ENCODE assay signal across 11 cellular contexts in the genomic region with DNA sequence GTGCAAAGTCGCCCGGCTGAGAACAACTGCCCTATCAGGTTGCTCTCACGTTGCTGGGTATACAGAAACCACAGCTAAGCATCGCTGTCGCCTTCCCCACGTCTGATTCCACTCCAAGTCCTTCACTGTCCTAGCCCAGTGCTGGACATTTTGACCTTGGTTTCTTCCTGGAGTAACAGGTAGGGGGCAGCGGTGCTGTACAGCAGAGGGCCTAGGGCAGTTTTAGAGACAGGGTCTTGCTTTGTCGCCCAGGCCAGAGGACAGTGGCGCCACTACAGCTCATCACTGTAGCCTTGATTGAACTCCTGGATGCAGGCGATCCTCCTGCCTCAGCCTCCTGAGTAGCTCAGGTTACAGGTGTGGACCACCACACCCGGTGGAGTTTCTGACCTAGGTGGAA. TPM values are rescaled to one million over a fixed set of nuclear protein-coding genes. Genes with fewer than 3 reads are reported as not detected.
DNase-seq lines count a peak whose midpoint lies in the region; ATAC-seq, FAIRE-seq and TF ChIP-seq lines count a peak whose summit lies in the region.
"Had no signal": no experiment of that assay in that cellular context is flagged by ENCODE, and none has a peak within 500 bp of the region (broad histone marks: within the 10 kb centered on the region; RNA-seq: fewer than 3 reads in every experiment).

No MANE protein-coding gene starts in this region.

- no peak overlapping the region for H3K4me3 ChIP-seq in GM12878
- no peak overlapping the region for H3K4me3 ChIP-seq in right lobe of liver
- H3K4me3 ChIP-seq: stomach had no signal

- H3K79me2 ChIP-seq in GM12878 (ENCODE audit: control insufficient read depth, insufficient read depth, low read length) = no peaks in the 10 kb centered on the region

- TF ChIP-seq POLR2A in GM12878 (IDR thresholded peaks at IDR 0.05; ENCODE audit: low read depth, low read length) (no peak), right lobe of liver (IDR thresholded peaks at IDR 0.05) (no peak)

- no peak for FAIRE-seq in GM12878 (lab: Jason Lieb, UNC)

- ATAC-seq in GM12878 (peak; percentile 25; the same call in 1 of the 3 replicates), right lobe of liver (no peak), HG03039 (IDR thresholded peaks at IDR 0.05; ENCODE audit: unreplicated experiment) (no peak)
- ATAC-seq: left lobe of liver had no signal

- 85% methylated on average over 11 of the region's 11 CpGs for WGBS in GM12878 (ENCODE audit: insufficient coverage, insufficient replicate concordance, low lambda C conversion rate, missing lambda C conversion rate)
- WGBS in right lobe of liver (ENCODE audit: insufficient coverage, low coverage, low lambda C conversion rate, missing lambda C conversion rate) = no CpG with 5 or more reads among the region's 11 CpGs

- in situ Hi-C loops in GM12878 (cut with MboI) = no loop called here

- peak; percentile 21 to 33 (median 25); a peak in 3 of 6 replicates for TF ChIP-seq CTCF in GM12878 (IDR thresholded peaks at IDR 0.05 in 2 of 3, conservative IDR thresholded peaks at IDR 0.05 in 1 of 3; ENCODE audit: control insufficient read depth in 2 of 3, extremely low read depth in 1 of 3, insufficient read depth in 1 of 3, low read depth in 3 of 3, low read length in 3 of 3)
- peak; percentile 21 to 38 (median 30) for TF ChIP-seq CTCF in right lobe of liver (IDR thresholded peaks at IDR 0.05)

- DNase-seq in CD1c-positive myeloid dendritic cell (ENCODE audit: extremely low spot score) (peak; percentile 22), HT-29 (ENCODE audit: low spot score) (peak; percentile 33), GM12878 (ENCODE audit: low read depth, low spot score) (no peak), right lobe of liver (no peak), NCI-H146 (lab: John Stamatoyannopoulos, UW) (no peak), OCI-M2 (lab: John Stamatoyannopoulos, UW; ENCODE audit: unreplicated experiment) (no peak), T-helper 9 cell (no peak)

- intact Hi-C loops in GM12878 (cut with micrococcal nuclease; ENCODE audit: unreplicated experiment) = no loop called here
- intact Hi-C loops in right lobe of liver (cut with DNase I) = no loop called here

- peak; percentile 21; the same call in 1 of the 2 replicates for TF ChIP-seq RAD21 in GM12878 (IDR thresholded peaks at IDR 0.05; ENCODE audit: insufficient read depth, low read depth, low read length)

- RAD21 ChIA-PET in GM12878 (lab: Charles Lee; ENCODE audit: unreplicated experiment) = no interaction called here

- H3K36me3 ChIP-seq in GM12878 (ENCODE audit: control insufficient read depth in 2 of 2, insufficient read depth in 2 of 2, low read length in 1 of 2) = peaks cover 0 to 12% of the 10 kb centered on the region in 2 experiments; a peak in 3 of 4 replicates
- peaks cover 0 to 8% (median 2%) of the 10 kb centered on the region in 4 donors for H3K36me3 ChIP-seq in right lobe of liver

- H3K4me2 ChIP-seq in GM12878 (ENCODE audit: control insufficient read depth, insufficient read depth) = no peak overlapping the region

- H3K27me3 ChIP-seq in GM12878 (replicated peaks in 1 of 2; ENCODE audit: control insufficient read depth in 2 of 2, insufficient read depth in 2 of 2, low read length in 1 of 2) = no peaks in the 10 kb centered on the region
- no peaks in the 10 kb centered on the region for H3K27me3 ChIP-seq in right lobe of liver
- H3K27me3 ChIP-seq: stomach had no signal

- SMC1A ChIA-PET in GM12878 (lab: Charles Lee; ENCODE audit: uncharacterized antibody, unreplicated experiment) = interaction anchor here (1.6 kb wide), 1 partner anchor 48 kb away, joined by 3 read pairs; no protein-coding TSS in a partner anchor

- no peaks in the 10 kb centered on the region for H4K20me1 ChIP-seq in GM12878 (ENCODE audit: control insufficient read depth, insufficient read depth)

- POLR2A ChIA-PET in GM12878 (lab: Charles Lee) = interaction anchor here (0.9 to 1.1 kb wide), 2 partner anchors 9 to 17 kb away, joined by 4 to 5 read pairs; a partner anchor contains a TSS

- CTCF ChIA-PET in GM12878 (lab: Yijun Ruan, JAX) = interaction anchor here (0.9 to 2.5 kb wide), 5 partner anchors 10 to 50 kb away, joined by 3 to 16 read pairs (median 5); a partner anchor contains a TSS

- H3K27ac ChIP-seq in GM12878 (ENCODE audit: control insufficient read depth, insufficient read depth) (no peak overlapping the region), right lobe of liver (no peak overlapping the region)

- no peak overlapping the region for H2AFZ ChIP-seq in GM12878 (ENCODE audit: control insufficient read depth, low read depth, low read length)

- H3K4me1 ChIP-seq in GM12878 (ENCODE audit: control insufficient read depth, insufficient read depth, low read length) (no peaks in the 10 kb centered on the region), right lobe of liver (peaks cover 0 to 43% (median 19%) of the 10 kb centered on the region in 4 donors)

- H3K9ac ChIP-seq in GM12878 (ENCODE audit: control insufficient read depth, insufficient read depth, low read length) = no peak overlapping the region

- BruUV-seq in GM12878 (replicated peaks; lab: Mats Ljungman, UMichigan) = no TSS peak

- TF ChIP-seq EP300 in GM12878 (IDR thresholded peaks at IDR 0.05; ENCODE audit: borderline replicate concordance in 1 of 2, control insufficient read depth in 1 of 2, low read depth in 2 of 2, low read length in 2 of 2) = no peak

- no peaks in the 10 kb centered on the region for H3K9me3 ChIP-seq in GM12878 (replicated peaks; ENCODE audit: control insufficient read depth, insufficient read depth, low read length)
- no peaks in the 10 kb centered on the region for H3K9me3 ChIP-seq in right lobe of liver
- H3K9me3 ChIP-seq: stomach had no signal

RNA-seq across cellular contexts. Expression of a gene that starts 2.6 kb away (rescaled TPM):
- total RNA-seq in HT-29 (2014; rRNA removed; shearing (Covaris generic)) = 14.7 and 15.1 TPM in 2 replicates
- total RNA-seq in GM12878 (2013; cell fraction: nucleolus; rRNA removed) = 24.4 and 25.6 TPM in 2 replicates
- total RNA-seq in GM12878 (2014; rRNA removed) (6.5 and 7.6 TPM in 2 replicates), GM12878 (2014; rRNA removed; fragmentation: Illumina TruSeq; extraction: Trizol) (3.8 and 4.7 TPM in 2 replicates), GM12878 (2021) (8.3 and 8.7 TPM in 2 replicates), right lobe of liver (10 to 100 TPM in 2 of 6 experiments, 1 to 10 TPM in 4; 5.9 to 10.8 (median 9.2) TPM)
- 2.1 TPM for polyA plus RNA-seq in GM12878 (2011; ENCODE audit: low read depth)
- polyA plus RNA-seq in GM12878 (2011; rRNA removed) (7.5 and 10.0 TPM in 2 replicates), GM12878 (2014; fragmentation: Illumina TruSeq; extraction: Trizol) (3.9 and 7.0 TPM in 2 replicates), GM12878 (2014; fragmentation: Nextera tagmentation; extraction: Ambion mirVana) (1 to 10 TPM in 1 of 2 experiments, under 1 TPM in 1; 0.47 to 1.1 TPM), GM12878 (2014; rRNA removed) (15.0 and 15.9 TPM in 2 replicates), GM12878 (2016; fragmentation: Nextera tagmentation; extraction: Ambion mirVana) (1 to 10 TPM; 4.4 to 6.2 TPM)
- polyA plus RNA-seq in GM12878 (2011; cell fraction: cytosol; rRNA removed) = 10.4 and 13.8 TPM in 2 replicates
- polyA plus RNA-seq in GM12878 (2011; cell fraction: nucleus; rRNA removed) = 72.8 and 78.5 TPM in 2 replicates
- 5.6 and 8.8 TPM in 2 replicates for polyA plus RNA-seq in GM12878 (2012)
- 4.4 and 8.8 TPM in 2 replicates for polyA minus RNA-seq in GM12878 (2011; rRNA and poly(A)+ RNA removed)
- 1.4 and 2.9 TPM in 2 replicates for polyA minus RNA-seq in GM12878 (2011; cell fraction: cytosol; rRNA and poly(A)+ RNA removed)
- 11.8 and 14.1 TPM in 2 replicates for polyA minus RNA-seq in GM12878 (2011; cell fraction: nucleus; rRNA and poly(A)+ RNA removed)

RNA-seq across cellular contexts. Expression of a gene that starts 9.8 kb away (rescaled TPM):
- 377 and 384 TPM in 2 replicates for total RNA-seq in HT-29 (2014; rRNA removed; shearing (Covaris generic))
- total RNA-seq in GM12878 (2013; cell fraction: nucleolus; rRNA removed) = 56.3 and 63.6 TPM in 2 replicates
- total RNA-seq in GM12878 (2014; rRNA removed) = 109 and 116 TPM in 2 replicates
- total RNA-seq in GM12878 (2014; rRNA removed; fragmentation: Illumina TruSeq; extraction: Trizol) = 97.9 and 103 TPM in 2 replicates
- 104 and 110 TPM in 2 replicates for total RNA-seq in GM12878 (2021)
- polyA plus RNA-seq in GM12878 (2011; ENCODE audit: low read depth) = 63.8 TPM
- polyA plus RNA-seq in GM12878 (2011; rRNA removed) = 66.1 and 95.5 TPM in 2 replicates
- polyA plus RNA-seq in GM12878 (2011; cell fraction: cytosol; rRNA removed) = 159 and 194 TPM in 2 replicates
- polyA plus RNA-seq in GM12878 (2011; cell fraction: nucleus; rRNA removed) = 109 and 149 TPM in 2 replicates
- polyA plus RNA-seq in GM12878 (2012) = 81.7 and 82.3 TPM in 2 replicates
- polyA plus RNA-seq in GM12878 (2014; fragmentation: Illumina TruSeq; extraction: Trizol) = 52.1 and 105 TPM in 2 replicates
- 10 to 100 TPM; 83.4 to 88.5 TPM for polyA plus RNA-seq in GM12878 (2014; fragmentation: Nextera tagmentation; extraction: Ambion mirVana)
- 127 and 141 TPM in 2 replicates for polyA plus RNA-seq in GM12878 (2014; rRNA removed)
- polyA plus RNA-seq in GM12878 (2016; fragmentation: Nextera tagmentation; extraction: Ambion mirVana) = 100 to 1,000 TPM; 147 to 149 TPM
- polyA minus RNA-seq in GM12878 (2011; rRNA and poly(A)+ RNA removed) = 40.2 and 60.9 TPM in 2 replicates
- 12.0 and 13.8 TPM in 2 replicates for polyA minus RNA-seq in GM12878 (2011; cell fraction: cytosol; rRNA and poly(A)+ RNA removed)
- 17.7 and 23.1 TPM in 2 replicates for polyA minus RNA-seq in GM12878 (2011; cell fraction: nucleus; rRNA and poly(A)+ RNA removed)
- total RNA-seq in right lobe of liver = 100 to 1,000 TPM; 105 to 228 (median 134) TPM

RNA-seq across cellular contexts. Expression of a gene that starts 17.1 kb away (rescaled TPM):
- 180 and 189 TPM in 2 replicates for total RNA-seq in HT-29 (2014; rRNA removed; shearing (Covaris generic))
- 21.2 and 22.4 TPM in 2 replicates for total RNA-seq in GM12878 (2013; cell fraction: nucleolus; rRNA removed)
- total RNA-seq in GM12878 (2014; rRNA removed) (78.6 and 79.2 TPM in 2 replicates), GM12878 (2014; rRNA removed; fragmentation: Illumina TruSeq; extraction: Trizol) (32.5 and 33.9 TPM in 2 replicates), GM12878 (2021) (51.8 and 55.2 TPM in 2 replicates), right lobe of liver (100 to 1,000 TPM in 4 of 6 experiments, 10 to 100 TPM in 2; 68.3 to 159 (median 111) TPM)
- 19.0 TPM for polyA plus RNA-seq in GM12878 (2011; ENCODE audit: low read depth)
- polyA plus RNA-seq in GM12878 (2011; rRNA removed) (19.2 and 25.7 TPM in 2 replicates), GM12878 (2014; fragmentation: Illumina TruSeq; extraction: Trizol) (7.6 and 30.2 TPM in 2 replicates), GM12878 (2014; fragmentation: Nextera tagmentation; extraction: Ambion mirVana) (10 to 100 TPM in 1 of 2 experiments, 1 to 10 TPM in 1; 3.8 to 14.9 TPM), GM12878 (2014; rRNA removed) (71.4 and 75.9 TPM in 2 replicates), GM12878 (2016; fragmentation: Nextera tagmentation; extraction: Ambion mirVana) (10 to 100 TPM; 77.7 to 78.4 TPM)
- 45.7 and 46.3 TPM in 2 replicates for polyA plus RNA-seq in GM12878 (2011; cell fraction: cytosol; rRNA removed)
- 28.0 and 28.9 TPM in 2 replicates for polyA plus RNA-seq in GM12878 (2011; cell fraction: nucleus; rRNA removed)
- 43.7 and 46.4 TPM in 2 replicates for polyA plus RNA-seq in GM12878 (2012)
- 6.5 and 20.0 TPM in 2 replicates for polyA minus RNA-seq in GM12878 (2011; rRNA and poly(A)+ RNA removed)
- 10.8 and 13.8 TPM in 2 replicates for polyA minus RNA-seq in GM12878 (2011; cell fraction: cytosol; rRNA and poly(A)+ RNA removed)
- 4.0 and 9.8 TPM in 2 replicates for polyA minus RNA-seq in GM12878 (2011; cell fraction: nucleus; rRNA and poly(A)+ RNA removed)

RNA-seq across cellular contexts. Expression of a gene that starts 17.7 kb away (rescaled TPM):
- total RNA-seq in HT-29 (2014; rRNA removed; shearing (Covaris generic)) = 245 and 252 TPM in 2 replicates
- 64.1 and 64.5 TPM in 2 replicates for total RNA-seq in GM12878 (2013; cell fraction: nucleolus; rRNA removed)
- total RNA-seq in GM12878 (2014; rRNA removed) (12.4 and 13.5 TPM in 2 replicates), GM12878 (2014; rRNA removed; fragmentation: Illumina TruSeq; extraction: Trizol) (5.3 and 9.2 TPM in 2 replicates), GM12878 (2021) (25.0 and 27.8 TPM in 2 replicates), right lobe of liver (10 to 100 TPM; 41.7 to 57.5 (median 54.3) TPM)
- polyA plus RNA-seq in GM12878 (2011; ENCODE audit: low read depth) = 10.5 TPM
- polyA plus RNA-seq in GM12878 (2011; rRNA removed) (15.2 and 17.3 TPM in 2 replicates), GM12878 (2014; fragmentation: Illumina TruSeq; extraction: Trizol) (7.7 and 14.6 TPM in 2 replicates), GM12878 (2014; fragmentation: Nextera tagmentation; extraction: Ambion mirVana) (1 to 10 TPM in 1 of 2 experiments, under 1 TPM in 1; 0.53 to 3.2 TPM), GM12878 (2014; rRNA removed) (15.6 and 20.0 TPM in 2 replicates), GM12878 (2016; fragmentation: Nextera tagmentation; extraction: Ambion mirVana) (10 to 100 TPM; 19.6 to 23.0 TPM)
- polyA plus RNA-seq in GM12878 (2011; cell fraction: cytosol; rRNA removed) = 25.7 and 29.6 TPM in 2 replicates
- polyA plus RNA-seq in GM12878 (2011; cell fraction: nucleus; rRNA removed) = 83.0 and 97.3 TPM in 2 replicates
- 26.0 and 27.8 TPM in 2 replicates for polyA plus RNA-seq in GM12878 (2012)
- polyA minus RNA-seq in GM12878 (2011; rRNA and poly(A)+ RNA removed) = 10.1 and 21.9 TPM in 2 replicates
- 9.5 and 12.3 TPM in 2 replicates for polyA minus RNA-seq in GM12878 (2011; cell fraction: cytosol; rRNA and poly(A)+ RNA removed)
- polyA minus RNA-seq in GM12878 (2011; cell fraction: nucleus; rRNA and poly(A)+ RNA removed) = 19.8 and 34.6 TPM in 2 replicates

RNA-seq across cellular contexts. Expression of a gene that starts 34.2 kb away (rescaled TPM):
- total RNA-seq in HT-29 (2014; rRNA removed; shearing (Covaris generic)) = 6.7 and 8.2 TPM in 2 replicates
- total RNA-seq in GM12878 (2013; cell fraction: nucleolus; rRNA removed) = not detected in 2 replicates
- not detected in 2 replicates for total RNA-seq in GM12878 (2014; rRNA removed)
- total RNA-seq in GM12878 (2014; rRNA removed; fragmentation: Illumina TruSeq; extraction: Trizol) = not detected in 2 replicates
- total RNA-seq in GM12878 (2021) = not detected in 2 replicates
- not detected for polyA plus RNA-seq in GM12878 (2011; ENCODE audit: low read depth)
- polyA plus RNA-seq in GM12878 (2011; rRNA removed) = 0.11 TPM in 1 of 2 replicates, not detected in the other
- polyA plus RNA-seq in GM12878 (2011; cell fraction: cytosol; rRNA removed) = 0.03 TPM in 1 of 2 replicates, not detected in the other
- polyA plus RNA-seq in GM12878 (2011; cell fraction: nucleus; rRNA removed) = 0.04 and 0.10 TPM in 2 replicates
- polyA plus RNA-seq in GM12878 (2012) = not detected in 2 replicates
- not detected in 2 replicates for polyA plus RNA-seq in GM12878 (2014; fragmentation: Illumina TruSeq; extraction: Trizol)
- not detected for polyA plus RNA-seq in GM12878 (2014; fragmentation: Nextera tagmentation; extraction: Ambion mirVana)
- polyA plus RNA-seq in GM12878 (2014; rRNA removed) = not detected in 2 replicates
- not detected for polyA plus RNA-seq in GM12878 (2016; fragmentation: Nextera tagmentation; extraction: Ambion mirVana)
- not detected in 2 replicates for polyA minus RNA-seq in GM12878 (2011; rRNA and poly(A)+ RNA removed)
- not detected in 2 replicates for polyA minus RNA-seq in GM12878 (2011; cell fraction: cytosol; rRNA and poly(A)+ RNA removed)
- polyA minus RNA-seq in GM12878 (2011; cell fraction: nucleus; rRNA and poly(A)+ RNA removed) = 0.48 TPM in 1 of 2 replicates, not detected in the other
- total RNA-seq in right lobe of liver = 10 to 100 TPM in 5 of 6 experiments, 1 to 10 TPM in 1; 8.4 to 28.6 (median 15.7) TPM
- total RNA-seq: NCI-H460 had no signal
- polyA plus RNA-seq: stomach had no signal

Comparison
In these comparisons a context has a peak if more than half of its experiments do, and no peak if none do; other contexts are left out.
1. DNase-seq: peak in CD1c-positive myeloid dendritic cell (single experiment) and HT-29 (single experiment); none in GM12878 (single experiment), right lobe of liver (0 of 3), NCI-H146 (single experiment), OCI-M2 (single experiment) and T-helper 9 cell (single experiment).